22 cellular contexts compared by ENCODE assay signal in the genomic region with DNA sequence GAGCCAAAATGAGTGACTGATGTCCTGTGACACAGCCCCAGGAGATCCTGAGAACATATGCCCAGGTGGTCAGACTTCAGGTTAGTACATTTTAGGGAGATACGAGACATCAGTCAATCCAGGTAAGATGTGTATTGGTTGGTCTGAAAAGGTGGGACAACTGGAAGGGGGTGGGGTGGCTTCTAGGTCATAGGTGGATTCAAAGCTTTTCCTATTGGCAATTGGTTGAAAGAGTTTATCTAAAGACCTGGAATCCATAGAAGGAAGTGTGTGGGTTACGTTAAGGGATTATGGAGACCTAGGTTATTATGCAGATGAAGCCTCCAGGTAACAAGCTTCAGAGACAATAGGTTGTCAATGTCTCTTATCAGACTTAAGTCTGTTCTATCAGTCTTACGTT.
"Had no signal": no experiment of that assay in that cellular context is flagged by ENCODE, and none has a peak within 500 bp of the region (broad histone marks: within the 10 kb centered on the region; RNA-seq: fewer than 3 reads in every experiment).

No MANE protein-coding gene starts in this region.

- H3K36me3 Mint-ChIP-seq: naive thymus-derived CD8-positive, alpha-beta T cell had no signal

- H3K9me3 ChIP-seq: colonic mucosa, mucosa of descending colon, pancreas, thyroid gland, upper lobe of right lung, vagina had no signal

- DNase-seq: colonic mucosa; dermis blood vessel endothelial cell; erythroblast; foreskin keratinocyte; head of caudate nucleus; kidney; left cardiac atrium; left ventricle myocardium superior; mucosa of descending colon; naive thymus-derived CD8-positive, alpha-beta T cell; nucleus accumbens; pancreas; right cardiac atrium; small intestine; stimulated activated CD4-positive, alpha-beta T cell treated with anti-CD3 and anti-CD28 coated beads, Interleukin-12 subunit alpha, Interleukin-12 subunit beta, amount 100 ng/mL, for 4 hours; stimulated activated naive CD4-positive, alpha-beta T cell; thyroid gland; upper lobe of right lung had no signal

- H3K27ac ChIP-seq: colonic mucosa, foreskin keratinocyte, hepatocyte, pancreas, thyroid gland, upper lobe of right lung, vagina had no signal

- H3K4me3 ChIP-seq: colonic mucosa, hepatocyte, mucosa of descending colon, pancreas, thyroid gland, upper lobe of right lung, vagina had no signal

- H3K4me3 Mint-ChIP-seq: naive thymus-derived CD8-positive, alpha-beta T cell had no signal

- H2AFZ ChIP-seq: hepatocyte had no signal

- ATAC-seq: foreskin keratinocyte; left cardiac atrium; left ventricle myocardium superior; mucosa of descending colon; naive thymus-derived CD8-positive, alpha-beta T cell; pancreas; right cardiac atrium; upper lobe of right lung had no signal

- H3K27ac Mint-ChIP-seq: naive thymus-derived CD8-positive, alpha-beta T cell had no signal

- FAIRE-seq: endothelial cell of umbilical vein, kidney, pancreas, small intestine had no signal

- H3K27me3 Mint-ChIP-seq: progenitor cell of endocrine pancreas had no signal

- H3K27me3 ChIP-seq: colonic mucosa, foreskin keratinocyte, hepatocyte, pancreas, thyroid gland, upper lobe of right lung, vagina had no signal

- H3K36me3 ChIP-seq: colonic mucosa, pancreas, thyroid gland, upper lobe of right lung, vagina had no signal

- H3K4me2 ChIP-seq: hepatocyte had no signal

- H3K4me1 Mint-ChIP-seq: naive thymus-derived CD8-positive, alpha-beta T cell had no signal

- H3K4me1 ChIP-seq: colonic mucosa, pancreas had no signal
